ENCODE assay signal across 40 cellular contexts in genomic region chr11:131549099-131549498, GRCh38.
"Had no signal": no experiment of that assay in that cellular context is flagged by ENCODE, and none has a peak within 500 bp of the region (broad histone marks: within the 10 kb centered on the region; RNA-seq: fewer than 3 reads in every experiment).

No MANE protein-coding gene starts in this region.

- H3K36me3 ChIP-seq: adrenal gland, ascending aorta, brain microvascular endothelial cell, breast epithelium, cardiac muscle cell had no signal

- H3K4me3 ChIP-seq: adrenal gland, ascending aorta, body of pancreas, breast epithelium, cardiac muscle cell had no signal

- H3K4me1 ChIP-seq: adrenal gland, ascending aorta, body of pancreas, breast epithelium had no signal

- ATAC-seq: activated naive CD4-positive, alpha-beta T cell treated with anti-CD3 and anti-CD28 coated beads, Interleukin-2, amount 50 U/mL, for 72 hours; activated naive CD8-positive, alpha-beta T cell treated with anti-CD3 and anti-CD28 coated beads, Interleukin-2, amount 50 U/mL, for 24 hours; activated T-cell treated with anti-CD3 and anti-CD28 coated beads, Interleukin-2, amount 50 U/mL, for 4 hours; activated T-cell treated with anti-CD3 and anti-CD28 coated beads, Interleukin-2, amount 50 U/mL, for 72 hours; activated T-helper 17 cell treated with anti-CD3 and anti-CD28 coated beads, Interleukin-2, amount 50 U/mL, for 72 hours; body of pancreas had no signal

- H3K9me3 ChIP-seq: adrenal gland, ascending aorta, body of pancreas, breast epithelium had no signal

- H3K27ac ChIP-seq: adrenal gland, ascending aorta, body of pancreas, brain microvascular endothelial cell, breast epithelium, cardiac muscle cell had no signal

- H3K9me3 Mint-ChIP-seq: activated naive CD4-positive, alpha-beta T cell treated with anti-CD3 and anti-CD28 coated beads for 36 hours; activated T-helper 2 cell treated with anti-CD3 and anti-CD28 coated beads, Interferon-gamma antibody, Interleukin-2, Interleukin-4, amounts not matched to agents 10 μg/mL and 5 μg/mL and 100 μg/mL, durations not matched to agents 14 hours and 24 hours and 36 hours; brain had no signal

- H3K4me3 Mint-ChIP-seq: activated naive CD4-positive, alpha-beta T cell treated with anti-CD3 and anti-CD28 coated beads for 36 hours; activated naive CD4-positive, alpha-beta T cell treated with anti-CD3 and anti-CD28 coated beads, Interleukin-2, amount 10 ng/mL, durations not matched to agents 7 days and 5 days; activated naive CD4-positive, alpha-beta T cell treated with anti-CD3 and anti-CD28 coated beads, Interleukin-2, amount 50 U/mL, for 24 hours; activated naive CD8-positive, alpha-beta T cell; activated naive CD8-positive, alpha-beta T cell treated with anti-CD3 and anti-CD28 coated beads for 36 hours; activated naive CD8-positive, alpha-beta T cell treated with anti-CD3 and anti-CD28 coated beads, Interleukin-2, amount 10 ng/mL, durations not matched to agents 7 days and 5 days; activated naive CD8-positive, alpha-beta T cell treated with anti-CD3 and anti-CD28 coated beads, Interleukin-2, amount 50 U/mL, for 24 hours; activated T-cell treated with anti-CD3 and anti-CD28 coated beads, Interleukin-2, amount 50 U/mL, for 24 hours; activated T-cell treated with anti-CD3 and anti-CD28 coated beads, Interleukin-2, amount 50 U/mL, for 4 hours; activated T-cell treated with anti-CD3 and anti-CD28 coated beads, Interleukin-2, amount 50 U/mL, for 72 hours; activated T-helper 1 cell treated with anti-CD3 and anti-CD28 coated beads, Interleukin-12 subunit alpha, Interleukin-12 subunit beta, Interleukin-2, Interleukin-4 antibody, amounts not matched to agents 30 ng/mL and 10 ng/mL and 1 ng/mL, durations not matched to agents 14 hours and 24 hours and 36 hours; activated T-helper 17 cell treated with anti-CD3 and anti-CD28 coated beads, Interleukin-2, amount 50 U/mL, for 72 hours; brain; central memory CD8-positive, alpha-beta T cell had no signal

- H3K36me3 Mint-ChIP-seq: activated naive CD4-positive, alpha-beta T cell treated with anti-CD3 and anti-CD28 coated beads, Interleukin-2, amount 10 ng/mL, durations not matched to agents 7 days and 5 days; activated naive CD4-positive, alpha-beta T cell treated with anti-CD3 and anti-CD28 coated beads, Interleukin-2, amount 50 U/mL, for 24 hours; activated naive CD8-positive, alpha-beta T cell; activated naive CD8-positive, alpha-beta T cell treated with anti-CD3 and anti-CD28 coated beads, Interleukin-2, amount 10 ng/mL, durations not matched to agents 7 days and 5 days; brain had no signal

- H3K27me3 ChIP-seq: adrenal gland, ascending aorta, body of pancreas, brain microvascular endothelial cell, cardiac muscle cell had no signal

- FAIRE-seq: astrocyte, bronchial epithelial cell had no signal

- DNase-seq: activated effector memory CD4-positive, alpha-beta T cell treated with anti-CD3 and anti-CD28 coated beads, Interleukin-2, amount 50 U/mL, for 16 hours; activated effector memory CD4-positive, alpha-beta T cell treated with Interleukin-2 at 50 U/mL for 16 hours; activated gamma-delta T cell; activated gamma-delta T cell treated with Interleukin-2 at 50 U/mL for 16 hours; activated naive CD4-positive, alpha-beta T cell; activated naive CD4-positive, alpha-beta T cell treated with anti-CD3 and anti-CD28 coated beads for 36 hours; activated naive CD4-positive, alpha-beta T cell treated with anti-CD3 and anti-CD28 coated beads, Interleukin-2, amount 10 ng/mL, durations not matched to agents 7 days and 5 days; activated naive CD4-positive, alpha-beta T cell treated with anti-CD3 and anti-CD28 coated beads, Interleukin-2, amount 50 U/mL, for 16 hours; activated naive CD4-positive, alpha-beta T cell treated with Interleukin-2 at 50 U/mL for 16 hours; activated naive CD8-positive, alpha-beta T cell treated with anti-CD3 and anti-CD28 coated beads for 36 hours; activated naive CD8-positive, alpha-beta T cell treated with anti-CD3 and anti-CD28 coated beads, Interleukin-2, amount 10 ng/mL, durations not matched to agents 7 days and 5 days; activated naive CD8-positive, alpha-beta T cell treated with anti-CD3 and anti-CD28 coated beads, Interleukin-2, amount 50 U/mL, for 24 hours; activated T-cell treated with anti-CD3 and anti-CD28 coated beads, Interleukin-2, amount 50 U/mL, for 1 hour; activated T-cell treated with anti-CD3 and anti-CD28 coated beads, Interleukin-2, amount 50 U/mL, for 24 hours; activated T-cell treated with anti-CD3 and anti-CD28 coated beads, Interleukin-2, amount 50 U/mL, for 4 hours; activated T-cell treated with anti-CD3 and anti-CD28 coated beads, Interleukin-2, amount 50 U/mL, for 48 hours; activated T-cell treated with anti-CD3 and anti-CD28 coated beads, Interleukin-2, amount 50 U/mL, for 72 hours; adrenal gland; amniotic stem cell; amygdala; anterior cingulate cortex; aorta; body of pancreas; brain microvascular endothelial cell; caudate nucleus; central memory CD4-positive, alpha-beta T cell; cerebellar nuclear complex had no signal

- H3K4me1 Mint-ChIP-seq: activated naive CD4-positive, alpha-beta T cell treated with anti-CD3 and anti-CD28 coated beads, Interleukin-2, amount 10 ng/mL, durations not matched to agents 7 days and 5 days; activated naive CD4-positive, alpha-beta T cell treated with anti-CD3 and anti-CD28 coated beads, Interleukin-2, amount 50 U/mL, for 24 hours; activated naive CD8-positive, alpha-beta T cell treated with anti-CD3 and anti-CD28 coated beads for 36 hours; activated naive CD8-positive, alpha-beta T cell treated with anti-CD3 and anti-CD28 coated beads, Interleukin-2, amount 10 ng/mL, durations not matched to agents 7 days and 5 days; activated naive CD8-positive, alpha-beta T cell treated with anti-CD3 and anti-CD28 coated beads, Interleukin-2, amount 50 U/mL, for 24 hours; activated T-helper 17 cell treated with anti-CD3 and anti-CD28 coated beads, Interleukin-2, amount 50 U/mL, for 72 hours; central memory CD8-positive, alpha-beta T cell had no signal

- H3K27me3 Mint-ChIP-seq: activated naive CD4-positive, alpha-beta T cell treated with anti-CD3 and anti-CD28 coated beads, Interleukin-2, amount 10 ng/mL, durations not matched to agents 7 days and 5 days; activated naive CD8-positive, alpha-beta T cell treated with anti-CD3 and anti-CD28 coated beads, Interleukin-2, amount 10 ng/mL, durations not matched to agents 7 days and 5 days; activated T-cell treated with anti-CD3 and anti-CD28 coated beads, Interleukin-2, amount 50 U/mL, for 24 hours had no signal

- H3K27ac Mint-ChIP-seq: activated naive CD4-positive, alpha-beta T cell treated with anti-CD3 and anti-CD28 coated beads for 36 hours; activated naive CD4-positive, alpha-beta T cell treated with anti-CD3 and anti-CD28 coated beads, Interleukin-2, amount 10 ng/mL, durations not matched to agents 7 days and 5 days; activated naive CD4-positive, alpha-beta T cell treated with anti-CD3 and anti-CD28 coated beads, Interleukin-2, amount 50 U/mL, for 24 hours; activated naive CD4-positive, alpha-beta T cell treated with anti-CD3 and anti-CD28 coated beads, Interleukin-2, amount 50 U/mL, for 72 hours; activated naive CD8-positive, alpha-beta T cell; activated naive CD8-positive, alpha-beta T cell treated with anti-CD3 and anti-CD28 coated beads for 36 hours; activated naive CD8-positive, alpha-beta T cell treated with anti-CD3 and anti-CD28 coated beads, Interleukin-2, amount 10 ng/mL, durations not matched to agents 7 days and 5 days; activated naive CD8-positive, alpha-beta T cell treated with anti-CD3 and anti-CD28 coated beads, Interleukin-2, amount 50 U/mL, for 24 hours; activated T-cell treated with anti-CD3 and anti-CD28 coated beads, Interleukin-2, amount 50 U/mL, for 24 hours; activated T-cell treated with anti-CD3 and anti-CD28 coated beads, Interleukin-2, amount 50 U/mL, for 72 hours; activated T-helper 1 cell treated with anti-CD3 and anti-CD28 coated beads, Interleukin-12 subunit alpha, Interleukin-12 subunit beta, Interleukin-2, Interleukin-4 antibody, amounts not matched to agents 30 ng/mL and 10 ng/mL and 1 ng/mL, durations not matched to agents 14 hours and 24 hours and 36 hours; activated T-helper 17 cell treated with anti-CD3 and anti-CD28 coated beads, Interleukin-2, amount 50 U/mL, for 72 hours; activated T-helper 2 cell treated with anti-CD3 and anti-CD28 coated beads, Interferon-gamma antibody, Interleukin-2, Interleukin-4, amounts not matched to agents 10 μg/mL and 5 μg/mL and 100 μg/mL, durations not matched to agents 14 hours and 24 hours and 36 hours had no signal
